In the genomic region with DNA sequence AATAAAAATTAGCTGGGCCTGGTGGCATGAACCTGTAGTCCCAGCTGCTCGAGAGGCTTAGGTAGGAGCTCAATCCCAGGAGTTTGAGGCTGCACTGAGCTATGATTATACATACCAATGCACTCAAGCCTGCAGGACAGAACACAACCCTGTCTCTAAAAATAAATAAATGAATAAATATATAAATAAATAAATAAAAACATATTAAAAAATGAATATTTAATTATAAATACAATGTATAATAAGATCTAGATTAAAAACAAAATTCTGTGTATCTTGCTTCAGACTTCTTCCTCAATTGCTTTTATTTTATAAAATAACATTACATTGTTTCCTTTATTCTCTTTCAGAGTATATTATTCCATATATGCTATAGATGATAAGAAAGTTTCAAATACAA, we compare ENCODE assay signal across 30 cellular contexts.
"Had no signal": no experiment of that assay in that cellular context is flagged by ENCODE, and none has a peak within 500 bp of the region (broad histone marks: within the 10 kb centered on the region; RNA-seq: fewer than 3 reads in every experiment).

No MANE protein-coding gene starts in this region.

- H3K9me3 ChIP-seq: ascending aorta had no signal

- H3K36me3 ChIP-seq: ascending aorta, cardiac muscle cell, WERI-Rb-1 had no signal

- DNase-seq: activated B cell treated with CpG ODN at 0.5 μM for 24 hours; activated CD4-positive, alpha-beta memory T cell treated with anti-CD3 and anti-CD28 coated beads, Interleukin-2, amount 10 ng/mL, durations not matched to agents 7 days and 5 days; activated CD4-positive, alpha-beta T cell treated with anti-CD3 and anti-CD28 coated beads for 1 hour; activated CD4-positive, alpha-beta T cell treated with anti-CD3 and anti-CD28 coated beads for 36 hours; activated CD4-positive, alpha-beta T cell treated with anti-CD3 and anti-CD28 coated beads for 48 hours; activated CD4-positive, alpha-beta T cell treated with anti-CD3 and anti-CD28 coated beads, Interleukin-2, amount 10 ng/mL, durations not matched to agents 7 days and 5 days; activated CD4-positive, alpha-beta T cell treated with anti-CD3 and anti-CD28 coated beads, Interleukin-2, amount 50 U/mL, for 48 hours; activated CD8-positive, alpha-beta memory T cell treated with anti-CD3 and anti-CD28 coated beads for 24 hours; activated CD8-positive, alpha-beta memory T cell treated with anti-CD3 and anti-CD28 coated beads, Interleukin-2, amount 10 ng/mL, durations not matched to agents 7 days and 5 days; activated CD8-positive, alpha-beta memory T cell treated with anti-CD3 and anti-CD28 coated beads, Interleukin-2, amount 50 U/mL, for 48 hours; activated CD8-positive, alpha-beta T cell treated with anti-CD3 and anti-CD28 coated beads, Interleukin-2, amount 10 ng/mL, durations not matched to agents 7 days and 5 days; activated effector memory CD4-positive, alpha-beta T cell treated with Interleukin-2 at 50 U/mL for 16 hours; activated gamma-delta T cell; activated naive CD4-positive, alpha-beta T cell treated with anti-CD3 and anti-CD28 coated beads, Interleukin-2, amount 10 ng/mL, durations not matched to agents 7 days and 5 days; activated naive CD4-positive, alpha-beta T cell treated with Interleukin-2 at 50 U/mL for 16 hours; activated naive CD8-positive, alpha-beta T cell treated with anti-CD3 and anti-CD28 coated beads, Interleukin-2, amount 10 ng/mL, durations not matched to agents 7 days and 5 days; activated naive CD8-positive, alpha-beta T cell treated with anti-CD3 and anti-CD28 coated beads, Interleukin-2, amount 50 U/mL, for 24 hours; activated T-cell treated with anti-CD3 and anti-CD28 coated beads, Interleukin-2, amount 50 U/mL, for 24 hours; activated T-cell treated with anti-CD3 and anti-CD28 coated beads, Interleukin-2, amount 50 U/mL, for 48 hours; amygdala; anterior cingulate cortex; caudate nucleus; SW 1271; T-helper 1 cell; T-helper 2 cell; T-helper 9 cell; WERI-Rb-1 had no signal

- H3K4me3 ChIP-seq: ascending aorta, cardiac muscle cell had no signal

- FAIRE-seq: bronchial epithelial cell had no signal

- ATAC-seq: activated CD4-positive, alpha-beta T cell treated with anti-CD3 and anti-CD28 coated beads for 36 hours; activated CD8-positive, alpha-beta memory T cell treated with anti-CD3 and anti-CD28 coated beads, Interleukin-2, amount 10 ng/mL, durations not matched to agents 7 days and 5 days; activated CD8-positive, alpha-beta T cell treated with anti-CD3 and anti-CD28 coated beads, Interleukin-2, amount 10 ng/mL, durations not matched to agents 7 days and 5 days; activated naive CD8-positive, alpha-beta T cell treated with anti-CD3 and anti-CD28 coated beads, Interleukin-2, amount 50 U/mL, for 24 hours had no signal

- H3K27ac ChIP-seq: ascending aorta, cardiac muscle cell, WERI-Rb-1 had no signal

- H3K4me1 ChIP-seq: ascending aorta had no signal

- H3K27me3 ChIP-seq: ascending aorta, cardiac muscle cell had no signal
